In the genomic region with DNA sequence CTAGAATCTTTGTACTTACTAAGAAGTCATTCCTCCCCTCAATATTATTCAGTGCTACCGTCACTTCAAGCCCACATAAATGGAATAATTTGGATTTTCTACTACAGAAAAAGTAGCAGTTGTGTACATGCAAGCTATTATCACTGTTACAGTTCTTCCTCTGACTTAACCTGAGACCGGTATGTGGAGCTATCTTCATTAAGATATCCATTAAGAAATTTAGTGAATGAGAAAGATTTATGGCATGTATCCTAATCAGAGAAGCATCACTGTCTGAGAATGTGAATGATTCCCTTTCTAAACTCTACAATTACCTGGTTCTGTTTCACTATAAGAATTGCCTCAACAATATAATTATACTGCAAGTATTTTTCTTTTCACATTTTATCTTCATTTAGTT, we compare ENCODE assay signal across 1 cellular context.
TF ChIP-seq lines count a peak whose summit lies in the region.

No MANE protein-coding gene starts in this region.

TF ChIP-seq in SK-N-SH, 30 proteins besides CTCF, POLR2A, EP300 and RAD21 (continued from another document):
- TF ChIP-seq, protein P1, sequence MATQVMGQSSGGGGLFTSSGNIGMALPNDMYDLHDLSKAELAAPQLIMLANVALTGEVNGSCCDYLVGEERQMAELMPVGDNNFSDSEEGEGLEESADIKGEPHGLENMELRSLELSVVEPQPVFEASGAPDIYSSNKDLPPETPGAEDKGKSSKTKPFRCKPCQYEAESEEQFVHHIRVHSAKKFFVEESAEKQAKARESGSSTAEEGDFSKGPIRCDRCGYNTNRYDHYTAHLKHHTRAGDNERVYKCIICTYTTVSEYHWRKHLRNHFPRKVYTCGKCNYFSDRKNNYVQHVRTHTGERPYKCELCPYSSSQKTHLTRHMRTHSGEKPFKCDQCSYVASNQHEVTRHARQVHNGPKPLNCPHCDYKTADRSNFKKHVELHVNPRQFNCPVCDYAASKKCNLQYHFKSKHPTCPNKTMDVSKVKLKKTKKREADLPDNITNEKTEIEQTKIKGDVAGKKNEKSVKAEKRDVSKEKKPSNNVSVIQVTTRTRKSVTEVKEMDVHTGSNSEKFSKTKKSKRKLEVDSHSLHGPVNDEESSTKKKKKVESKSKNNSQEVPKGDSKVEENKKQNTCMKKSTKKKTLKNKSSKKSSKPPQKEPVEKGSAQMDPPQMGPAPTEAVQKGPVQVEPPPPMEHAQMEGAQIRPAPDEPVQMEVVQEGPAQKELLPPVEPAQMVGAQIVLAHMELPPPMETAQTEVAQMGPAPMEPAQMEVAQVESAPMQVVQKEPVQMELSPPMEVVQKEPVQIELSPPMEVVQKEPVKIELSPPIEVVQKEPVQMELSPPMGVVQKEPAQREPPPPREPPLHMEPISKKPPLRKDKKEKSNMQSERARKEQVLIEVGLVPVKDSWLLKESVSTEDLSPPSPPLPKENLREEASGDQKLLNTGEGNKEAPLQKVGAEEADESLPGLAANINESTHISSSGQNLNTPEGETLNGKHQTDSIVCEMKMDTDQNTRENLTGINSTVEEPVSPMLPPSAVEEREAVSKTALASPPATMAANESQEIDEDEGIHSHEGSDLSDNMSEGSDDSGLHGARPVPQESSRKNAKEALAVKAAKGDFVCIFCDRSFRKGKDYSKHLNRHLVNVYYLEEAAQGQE (IDR thresholded peaks at IDR 0.05; ENCODE audit: low read depth, low read length), result no peak
